ENCODE assay signal across 19 cellular contexts in the genomic region with DNA sequence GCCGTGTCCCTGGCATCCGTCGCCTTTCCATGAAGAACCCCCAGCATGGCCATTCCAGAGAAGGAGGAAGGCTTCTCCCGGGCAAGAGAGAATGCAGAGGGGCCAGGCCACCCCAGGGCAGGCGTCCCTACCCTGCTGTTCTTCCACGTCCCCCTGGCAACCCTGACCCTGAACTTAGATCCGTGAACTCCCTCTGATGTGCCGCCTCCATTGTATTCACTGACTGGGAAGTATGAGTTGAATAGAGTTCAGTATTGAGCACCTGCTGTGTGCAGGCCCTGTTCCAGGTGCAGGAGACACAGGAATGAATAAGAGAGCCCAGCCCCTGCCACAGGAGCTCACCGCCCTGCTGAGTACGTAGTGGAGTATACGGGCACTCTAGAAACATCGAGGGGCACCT.
"Had no signal": no experiment of that assay in that cellular context is flagged by ENCODE, and none has a peak within 500 bp of the region (broad histone marks: within the 10 kb centered on the region; RNA-seq: fewer than 3 reads in every experiment).

No MANE protein-coding gene starts in this region.

- H3K9me3 ChIP-seq: colonic mucosa, lower lobe of right lung, thyroid gland had no signal

- DNase-seq: activated B cell treated with CpG ODN at 0.5 μM for 24 hours; activated CD4-positive, alpha-beta memory T cell treated with anti-CD3 and anti-CD28 coated beads for 36 hours; activated CD4-positive, alpha-beta T cell treated with anti-CD3 and anti-CD28 coated beads for 4 hours; activated gamma-delta T cell treated with Interleukin-2 at 50 U/mL for 16 hours; activated T-cell treated with anti-CD3 and anti-CD28 coated beads for 4 hours; colonic mucosa; erythroblast; hypothalamus; lower lobe of right lung; natural killer cell; occipital lobe; posterior cingulate gyrus; stimulated activated naive B cell treated with anti-CD40 and anti-IgM and Interleukin-4, amounts not matched to agents 10 μg/mL and 1 μg/mL and 100 μg/mL, for 72 hours; thyroid gland had no signal

- H3K27ac ChIP-seq: cardiac muscle cell, colonic mucosa, lower lobe of right lung, thyroid gland had no signal

- H3K4me3 ChIP-seq: cardiac muscle cell, colonic mucosa, lower lobe of right lung, thyroid gland had no signal

- H3K36me3 ChIP-seq: colonic mucosa, thyroid gland had no signal

- ATAC-seq: activated naive CD4-positive, alpha-beta T cell treated with anti-CD3 and anti-CD28 coated beads, Interleukin-2, amount 50 U/mL, for 72 hours; lower lobe of right lung; natural killer cell; stimulated activated naive B cell treated with anti-CD40 and anti-IgM and Interleukin-4, amounts not matched to agents 10 μg/mL and 1 μg/mL and 100 μg/mL, for 72 hours had no signal

- H3K27me3 ChIP-seq: cardiac muscle cell, colonic mucosa, thyroid gland had no signal

- FAIRE-seq: frontal cortex, keratinocyte, urothelium cell line had no signal
